8 cellular contexts compared by ENCODE assay signal in genomic region chr5:157273131-157273556, GRCh38. TPM values are rescaled to one million over a fixed set of nuclear protein-coding genes. Genes with fewer than 3 reads are reported as not detected.
DNase-seq lines count a peak whose midpoint lies in the region; ATAC-seq and TF ChIP-seq lines count a peak whose summit lies in the region.

No MANE protein-coding gene starts in this region.

- no peaks in the 10 kb centered on the region for H3K27me3 Mint-ChIP-seq in activated CD8-positive, alpha-beta memory T cell treated with anti-CD3 and anti-CD28 coated beads, Interleukin-2, amount 10 ng/mL, durations not matched to agents 7 days and 5 days

- no peak for TF ChIP-seq CTCF in PC-3 (conservative IDR thresholded peaks at IDR 0.05; ENCODE audit: low read depth, low read length)
- no peak for TF ChIP-seq CTCF in ovary (IDR thresholded peaks at IDR 0.05)

- H3K9ac ChIP-seq in PC-3 (ENCODE audit: low read length): no peak overlapping the region

- peak; percentile 79 for DNase-seq in activated CD8-positive, alpha-beta memory T cell treated with anti-CD3 and anti-CD28 coated beads, Interleukin-2, amount 10 ng/mL, durations not matched to agents 7 days and 5 days
- DNase-seq in activated CD8-positive, alpha-beta memory T cell treated with anti-CD3 and anti-CD28 coated beads, Interleukin-2, amount 50 U/mL, for 48 hours: no peak
- DNase-seq in PC-3 (no peak), DMS79 treated with DMSO at 0.1 percent for 48 hours (lab: John Stamatoyannopoulos, UW) (no peak), ovary (no peak), iPS-NIHi11 (ENCODE audit: low spot score) (no peak)
- peak in 1 of 2 donors; percentile 74 for DNase-seq in stimulated activated effector memory CD8-positive, alpha-beta T cell treated with anti-CD3 and anti-CD28 coated beads, Interleukin-12 subunit alpha, Interleukin-12 subunit beta, amount 100 ng/mL, for 72 hours (ENCODE audit: low spot score in 2 of 2)

- intact Hi-C loops in PC-3 (cut with micrococcal nuclease): no loop called here
- intact Hi-C loops in ovary (cut with DNase I): no loop called here

- BruUV-seq in PC-3 (replicated peaks; lab: Mats Ljungman, UMichigan): no TSS peak

- peak; percentile 48 for ATAC-seq in activated CD8-positive, alpha-beta memory T cell treated with anti-CD3 and anti-CD28 coated beads, Interleukin-2, amount 10 ng/mL, durations not matched to agents 7 days and 5 days
- peak; percentile 64 for ATAC-seq in HG02885 (IDR thresholded peaks at IDR 0.05; ENCODE audit: poor library complexity, unreplicated experiment)
- ATAC-seq in PC-3: peak; percentile 34; the same call in 1 of the 2 replicates
- ATAC-seq in stimulated activated effector memory CD8-positive, alpha-beta T cell treated with anti-CD3 and anti-CD28 coated beads, Interleukin-12 subunit alpha, Interleukin-12 subunit beta, amount 100 ng/mL, for 72 hours: peak; percentile 69

- CTCF ChIA-PET in activated CD8-positive, alpha-beta memory T cell treated with anti-CD3 and anti-CD28 coated beads, Interleukin-2, amount 10 ng/mL, durations not matched to agents 7 days and 5 days (lab: Charles Lee): interaction anchor here (0.6 to 4.0 kb wide), 14 partner anchors 10 to 414 kb away, joined by 3 to 42 read pairs (median 4); no protein-coding TSS in a partner anchor
- CTCF ChIA-PET in PC-3 (lab: Charles Lee): no interaction called here

- H3K9me3 ChIP-seq in PC-3 (ENCODE audit: low read length): no peaks in the 10 kb centered on the region
- no peaks in the 10 kb centered on the region for H3K9me3 ChIP-seq in ovary

- H3K9me3 Mint-ChIP-seq in activated CD8-positive, alpha-beta memory T cell treated with anti-CD3 and anti-CD28 coated beads, Interleukin-2, amount 10 ng/mL, durations not matched to agents 7 days and 5 days (ENCODE audit: low read depth): no peaks in the 10 kb centered on the region
- H3K9me3 Mint-ChIP-seq in stimulated activated effector memory CD8-positive, alpha-beta T cell treated with anti-CD3 and anti-CD28 coated beads, Interleukin-12 subunit alpha, Interleukin-12 subunit beta, amount 100 ng/mL, for 72 hours: no peaks in the 10 kb centered on the region

- TF ChIP-seq EP300 in ovary (IDR thresholded peaks at IDR 0.05): no peak

- H4K20me1 ChIP-seq in PC-3 (ENCODE audit: low read length): no peaks in the 10 kb centered on the region

- H3K4me1 ChIP-seq in PC-3 (ENCODE audit: insufficient read depth, low read length) (no peaks in the 10 kb centered on the region), ovary (ENCODE audit: insufficient read depth) (no peaks in the 10 kb centered on the region)

- no peaks in the 10 kb centered on the region for H3K79me2 ChIP-seq in PC-3 (ENCODE audit: low read length)

- no peak overlapping the region for H3K4me2 ChIP-seq in PC-3 (ENCODE audit: low read length)

- TF ChIP-seq POLR2A in ovary (IDR thresholded peaks at IDR 0.05): no peak

- H3K27ac ChIP-seq in PC-3 (ENCODE audit: low read length) (no peak overlapping the region), ovary (no peak overlapping the region)

- H3K27ac Mint-ChIP-seq in activated CD8-positive, alpha-beta memory T cell treated with anti-CD3 and anti-CD28 coated beads, Interleukin-2, amount 10 ng/mL, durations not matched to agents 7 days and 5 days: peak overlapping the region; percentile 97
- peak overlapping the region; percentile 97 for H3K27ac Mint-ChIP-seq in stimulated activated effector memory CD8-positive, alpha-beta T cell treated with anti-CD3 and anti-CD28 coated beads, Interleukin-12 subunit alpha, Interleukin-12 subunit beta, amount 100 ng/mL, for 72 hours

- H3K4me3 ChIP-seq in PC-3 (ENCODE audit: low read length) (no peak overlapping the region), ovary (no peak overlapping the region)

- H3K4me3 Mint-ChIP-seq in activated CD8-positive, alpha-beta memory T cell treated with anti-CD3 and anti-CD28 coated beads, Interleukin-2, amount 10 ng/mL, durations not matched to agents 7 days and 5 days: peak overlapping the region; percentile 64
- peak overlapping the region; percentile 88 for H3K4me3 Mint-ChIP-seq in stimulated activated effector memory CD8-positive, alpha-beta T cell treated with anti-CD3 and anti-CD28 coated beads, Interleukin-12 subunit alpha, Interleukin-12 subunit beta, amount 100 ng/mL, for 72 hours

- no peaks in the 10 kb centered on the region for H3K27me3 ChIP-seq in PC-3 (ENCODE audit: low read length)
- no peaks in the 10 kb centered on the region for H3K27me3 ChIP-seq in ovary

- peaks cover 81% of the 10 kb centered on the region for H3K4me1 Mint-ChIP-seq in activated CD8-positive, alpha-beta memory T cell treated with anti-CD3 and anti-CD28 coated beads, Interleukin-2, amount 10 ng/mL, durations not matched to agents 7 days and 5 days
- H3K4me1 Mint-ChIP-seq in stimulated activated effector memory CD8-positive, alpha-beta T cell treated with anti-CD3 and anti-CD28 coated beads, Interleukin-12 subunit alpha, Interleukin-12 subunit beta, amount 100 ng/mL, for 72 hours: peaks cover 76% of the 10 kb centered on the region

- H3K9me2 ChIP-seq in PC-3 (replicated peaks; ENCODE audit: low read length): no peaks in the 10 kb centered on the region

- H3F3A ChIP-seq in PC-3 (ENCODE audit: low read length, unreplicated experiment): no peaks in the 10 kb centered on the region

- WGBS in ovary, 3 donors: 71 to 82% (median 77%) methylated on average over 1 of the region's 1 CpG

- H3K36me3 ChIP-seq in PC-3 (ENCODE audit: low read depth, low read length) (no peaks in the 10 kb centered on the region), ovary (no peaks in the 10 kb centered on the region)

- no peak overlapping the region for H2AFZ ChIP-seq in PC-3 (ENCODE audit: low read length)

- H3K36me3 Mint-ChIP-seq in activated CD8-positive, alpha-beta memory T cell treated with anti-CD3 and anti-CD28 coated beads, Interleukin-2, amount 10 ng/mL, durations not matched to agents 7 days and 5 days: peaks cover 54% of the 10 kb centered on the region
- H3K36me3 Mint-ChIP-seq in stimulated activated effector memory CD8-positive, alpha-beta T cell treated with anti-CD3 and anti-CD28 coated beads, Interleukin-12 subunit alpha, Interleukin-12 subunit beta, amount 100 ng/mL, for 72 hours: peaks cover 66% of the 10 kb centered on the region

- POLR2A ChIA-PET in PC-3 (lab: Charles Lee; ENCODE audit: unreplicated experiment): no interaction called here

RNA-seq across cellular contexts. Expression of gene CYFIP2, which starts 7.2 kb away (rescaled TPM):
- total RNA-seq in activated CD8-positive, alpha-beta memory T cell treated with anti-CD3 and anti-CD28 coated beads, Interleukin-2, amount 10 ng/mL, durations not matched to agents 7 days and 5 days: 100 to 1,000 TPM; 382 to 438 TPM
- total RNA-seq in PC-3 (2014; rRNA removed) (30.4 and 36.0 TPM in 2 replicates), ovary (10 to 100 TPM in 6 of 7 donors, 1 to 10 TPM in 1; 5.6 to 22.2 (median 17.1) TPM)
- polyA plus RNA-seq in ovary: 10 to 100 TPM in 1 of 2 donors, 1 to 10 TPM in 1; 4.9 to 39.8 TPM

Comparison
In these comparisons a context has a peak if more than half of its experiments do, and no peak if none do; other contexts are left out.
1. RNA of gene CYFIP2, which starts 7.2 kb away (total RNA-seq): 382 to 438 TPM in activated CD8-positive, alpha-beta memory T cell treated with anti-CD3 and anti-CD28 coated beads, Interleukin-2, amount 10 ng/mL, durations not matched to agents 7 days and 5 days; 30.4 to 36.0 TPM in PC-3 and 5.6 to 22.2 TPM in ovary; every median in the first group is over 10 times any median in the second.
2. Peak in every context shown above with its lines, with median percentiles within 50 percentile points of each other: ATAC-seq.